In genomic region chr17:29358421-29358820, GRCh38 we compare ENCODE assay signal across 28 cellular contexts. TPM values are rescaled to one million over a fixed set of nuclear protein-coding genes. Genes with fewer than 3 reads are reported as not detected.
DNase-seq lines count a peak whose midpoint lies in the region; ATAC-seq, FAIRE-seq and TF ChIP-seq lines count a peak whose summit lies in the region.
"Had no signal": no experiment of that assay in that cellular context is flagged by ENCODE, and none has a peak within 500 bp of the region (broad histone marks: within the 10 kb centered on the region; RNA-seq: fewer than 3 reads in every experiment).

No MANE protein-coding gene starts in this region.

- H3K4me3 Mint-ChIP-seq in immature natural killer cell: no peak overlapping the region
- H3K4me3 Mint-ChIP-seq: CD4-positive, alpha-beta T cell; stimulated activated memory B cell treated with anti-CD40 and anti-IgM and Interleukin-4, amounts not matched to agents 10 μg/mL and 1 μg/mL and 100 μg/mL, for 72 hours; T-helper 2 cell treated with Interferon-gamma antibody and Interleukin-4, amounts not matched to agents 5 μg/mL and 100 μg/mL, for 36 hours; WTC11 had no signal

- H3K27ac ChIP-seq in AG04450 (ENCODE audit: low read depth, low read length) (peak overlapping the region; percentile 42), vagina (no peak overlapping the region)
- H3K27ac ChIP-seq: adrenal gland, lower lobe of right lung had no signal

- ATAC-seq in GM21381 (IDR thresholded peaks at IDR 0.05; ENCODE audit: unreplicated experiment): no peak
- no peak for ATAC-seq in HG02981 (IDR thresholded peaks at IDR 0.05; ENCODE audit: unreplicated experiment)
- ATAC-seq: HCT116; lower lobe of right lung; stimulated activated memory B cell treated with anti-CD40 and anti-IgM and Interleukin-4, amounts not matched to agents 10 μg/mL and 1 μg/mL and 100 μg/mL, for 72 hours; WTC11 had no signal

- H3K9me3 ChIP-seq in AG04450 (ENCODE audit: control insufficient read depth, insufficient read depth, low read length) (no peaks in the 10 kb centered on the region), vagina (no peaks in the 10 kb centered on the region)
- H3K9me3 ChIP-seq: adrenal gland, lower lobe of right lung had no signal

- H3K36me3 Mint-ChIP-seq in immature natural killer cell: no peaks in the 10 kb centered on the region
- H3K36me3 Mint-ChIP-seq: stimulated activated memory B cell treated with anti-CD40 and anti-IgM and Interleukin-4, amounts not matched to agents 10 μg/mL and 1 μg/mL and 100 μg/mL, for 72 hours; WTC11 had no signal

- H3K4me1 Mint-ChIP-seq in immature natural killer cell: no peaks in the 10 kb centered on the region
- H3K4me1 Mint-ChIP-seq: WTC11 had no signal

- intact Hi-C loops in vagina (cut with DNase I): no loop called here

- POLR2A ChIA-PET in AG04450 (lab: Yijun Ruan, JAX): no interaction called here

- DNase-seq in AG04450 (ENCODE audit: low read depth, low spot score): no peak
- DNase-seq in H54 (ENCODE audit: insufficient read length, low spot score): no peak
- peak; percentile 60 for DNase-seq in amniotic epithelial cell (ENCODE audit: low read depth)
- peak; percentile 34 for DNase-seq in glomerular visceral epithelial cell (ENCODE audit: extremely low spot score)
- DNase-seq in immature natural killer cell: no peak
- no peak for DNase-seq in vagina (ENCODE audit: extremely low spot score in 2 of 2)
- DNase-seq: activated effector memory CD4-positive, alpha-beta T cell treated with anti-CD3 and anti-CD28 coated beads, Interleukin-2, amount 50 U/mL, for 16 hours; adrenal gland; caudate nucleus; CD4-positive, alpha-beta T cell; DMS 273 treated with DMSO at 0.1 percent for 48 hours; GDM1; hippocampal formation; islet precursor cell; lower lobe of right lung; NCI-H1417; NCI-H524 treated with DMSO at 0.1 percent for 48 hours; small intestine; stimulated activated CD4-positive, alpha-beta T cell treated with anti-CD3 and anti-CD28 coated beads, Interleukin-2, amount 100 ng/mL, for 24 hours had no signal

- TF ChIP-seq POLR2A in H54 (IDR thresholded peaks at IDR 0.05; ENCODE audit: low read depth, low read length) (no peak), vagina (IDR thresholded peaks at IDR 0.05) (no peak)

- CTCF ChIA-PET in AG04450 (lab: Charles Lee): interaction anchor here (0.6 to 3.2 kb wide), 3 partner anchors 11 to 57 kb away, joined by 3 to 24 read pairs (median 3); no protein-coding TSS in a partner anchor

- no peaks in the 10 kb centered on the region for H3K9me3 Mint-ChIP-seq in immature natural killer cell
- H3K9me3 Mint-ChIP-seq: CD4-positive, alpha-beta T cell; stimulated activated memory B cell treated with anti-CD40 and anti-IgM and Interleukin-4, amounts not matched to agents 10 μg/mL and 1 μg/mL and 100 μg/mL, for 72 hours; T-helper 2 cell treated with Interferon-gamma antibody and Interleukin-4, amounts not matched to agents 5 μg/mL and 100 μg/mL, for 36 hours had no signal

- H3K27ac Mint-ChIP-seq in immature natural killer cell: peak overlapping the region in 1 of 6 donors; percentile 55
- H3K27ac Mint-ChIP-seq: CD4-positive, alpha-beta T cell; stimulated activated memory B cell treated with anti-CD40 and anti-IgM and Interleukin-4, amounts not matched to agents 10 μg/mL and 1 μg/mL and 100 μg/mL, for 72 hours; T-helper 2 cell treated with Interferon-gamma antibody and Interleukin-4, amounts not matched to agents 5 μg/mL and 100 μg/mL, for 36 hours; WTC11 had no signal

- H3K4me3 ChIP-seq in AG04450 (ENCODE audit: low read depth, low read length) (no peak overlapping the region), vagina (no peak overlapping the region)
- H3K4me3 ChIP-seq: adrenal gland, lower lobe of right lung, SK-N-MC had no signal

- TF ChIP-seq CTCF in AG04450 (IDR thresholded peaks at IDR 0.05; ENCODE audit: low read depth, low read length) (no peak), vagina (IDR thresholded peaks at IDR 0.05) (no peak)

- H3K36me3 ChIP-seq in vagina: no peaks in the 10 kb centered on the region
- H3K36me3 ChIP-seq: adrenal gland, lower lobe of right lung had no signal

- no peaks in the 10 kb centered on the region for H3K4me1 ChIP-seq in vagina
- H3K4me1 ChIP-seq: adrenal gland, lower lobe of right lung had no signal

- peak; percentile 50 for FAIRE-seq in H54 (lab: Jason Lieb, UNC)
- FAIRE-seq: endothelial cell of umbilical vein, frontal cortex, small intestine had no signal

- peaks cover 0 to 3% (median 0%) of the 10 kb centered on the region in 3 donors for H3K27me3 Mint-ChIP-seq in immature natural killer cell (ENCODE audit: low read depth in 3 of 3)
- H3K27me3 Mint-ChIP-seq: CD4-positive, alpha-beta T cell; stimulated activated memory B cell treated with anti-CD40 and anti-IgM and Interleukin-4, amounts not matched to agents 10 μg/mL and 1 μg/mL and 100 μg/mL, for 72 hours had no signal

- H3K27me3 ChIP-seq in AG04450 (ENCODE audit: control insufficient read depth, insufficient read depth, low read length) (no peaks in the 10 kb centered on the region), vagina (no peaks in the 10 kb centered on the region)
- H3K27me3 ChIP-seq: adrenal gland had no signal

RNA-seq across cellular contexts. Expression of gene TAOK1, which starts 31.7 kb away (rescaled TPM):
- 27.6 and 34.2 TPM in 2 replicates for polyA plus RNA-seq in AG04450 (2011; rRNA removed)
- 52.9 and 72.0 TPM in 2 replicates for polyA minus RNA-seq in AG04450 (2011; rRNA and poly(A)+ RNA removed)
- 1 to 10 TPM; 2.0 to 3.4 (median 2.2) TPM for polyA plus RNA-seq in immature natural killer cell
- 42.2 TPM for total RNA-seq in vagina

Comparison
In these comparisons a context has a peak if more than half of its experiments do, and no peak if none do; other contexts are left out.
1. DNase-seq: peak in amniotic epithelial cell (single experiment) and glomerular visceral epithelial cell (single experiment); none in AG04450 (single experiment), H54 (single experiment), immature natural killer cell (0 of 3) and vagina (0 of 2).